Comparison of ENCODE assay signal across 12 cellular contexts in the genomic region with DNA sequence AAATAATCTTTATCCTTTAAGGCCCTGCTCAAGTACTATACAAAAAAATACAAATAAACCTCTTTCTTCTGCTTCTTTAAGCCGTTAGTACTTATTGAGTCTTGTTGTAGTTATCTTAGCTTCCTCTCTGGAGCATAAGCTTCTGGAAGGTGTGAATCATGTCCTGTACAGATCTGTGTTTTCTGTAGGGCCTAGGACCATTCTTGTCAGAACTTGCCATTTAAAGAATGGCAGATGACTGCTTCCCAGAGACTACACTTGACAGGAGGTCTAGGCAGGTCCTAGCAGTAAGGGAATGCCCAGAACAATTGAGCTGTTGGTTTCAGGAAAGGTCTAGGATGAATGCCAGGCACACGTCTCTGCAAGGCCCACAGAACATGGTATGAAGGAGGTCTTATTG. TPM values are rescaled to one million over a fixed set of nuclear protein-coding genes. Genes with fewer than 3 reads are reported as not detected.
DNase-seq lines count a peak whose midpoint lies in the region; ATAC-seq, FAIRE-seq and TF ChIP-seq lines count a peak whose summit lies in the region.
"Had no signal": no experiment of that assay in that cellular context is flagged by ENCODE, and none has a peak within 500 bp of the region (broad histone marks: within the 10 kb centered on the region; RNA-seq: fewer than 3 reads in every experiment).

No MANE protein-coding gene starts in this region.

- TF ChIP-seq CTCF in Calu3 (IDR thresholded peaks at IDR 0.05; ENCODE audit: unreplicated experiment) (no peak), GM10266 (IDR thresholded peaks at IDR 0.05; ENCODE audit: control insufficient read depth, insufficient read depth, low read depth, missing control alignments) (no peak)

- DNase-seq in Calu3 (no peak), memory B cell (ENCODE audit: low spot score in 2 of 2) (no peak), GM10266 (ENCODE audit: extremely low spot score) (no peak), SK-N-DZ (ENCODE audit: low spot score) (no peak), small intestine (no peak)
- no peak for DNase-seq in activated naive CD8-positive, alpha-beta T cell treated with anti-CD3 and anti-CD28 coated beads for 36 hours
- DNase-seq: effector CD4-positive, alpha-beta T cell; head of caudate nucleus; NCI-H1417; stimulated activated CD4-positive, alpha-beta T cell treated with anti-CD3 and anti-CD28 coated beads, Interleukin-2, amount 100 ng/mL, for 24 hours had no signal

- H3K4me3 Mint-ChIP-seq in Calu3 (ENCODE audit: low read depth, unreplicated experiment) (no peak overlapping the region), memory B cell (no peak overlapping the region)
- H3K4me3 Mint-ChIP-seq in activated naive CD8-positive, alpha-beta T cell treated with anti-CD3 and anti-CD28 coated beads for 36 hours: peak overlapping the region; percentile 26

- no peak overlapping the region for H3K4me3 ChIP-seq in small intestine (ENCODE audit: low read depth in 1 of 2, low read length in 2 of 2)

- H3K9me3 ChIP-seq in KOPT-K1 (ENCODE audit: insufficient read depth, low read length, poor library complexity, severe bottlenecking) (no peaks in the 10 kb centered on the region), small intestine (ENCODE audit: control insufficient read depth, low read depth) (no peaks in the 10 kb centered on the region)

- peaks cover 9 to 30% of the 10 kb centered on the region in 2 donors for H3K4me1 ChIP-seq in small intestine (ENCODE audit: control insufficient read depth in 2 of 2, insufficient read depth in 1 of 2, low read depth in 1 of 2, low read length in 1 of 2)

- H3K27me3 Mint-ChIP-seq in Calu3 (ENCODE audit: unreplicated experiment): no peaks in the 10 kb centered on the region
- no peaks in the 10 kb centered on the region for H3K27me3 Mint-ChIP-seq in activated naive CD8-positive, alpha-beta T cell treated with anti-CD3 and anti-CD28 coated beads for 36 hours
- no peaks in the 10 kb centered on the region for H3K27me3 Mint-ChIP-seq in memory B cell

- FAIRE-seq in small intestine (lab: Jason Lieb, UNC): no peak

- BruUV-seq in Calu3 (replicated peaks; lab: Mats Ljungman, UMichigan): no TSS peak

- H3K4me1 Mint-ChIP-seq in Calu3 (ENCODE audit: low read depth, unreplicated experiment) (peaks cover 92% of the 10 kb centered on the region), memory B cell (peaks cover 58% of the 10 kb centered on the region)
- peaks cover 85% of the 10 kb centered on the region for H3K4me1 Mint-ChIP-seq in activated naive CD8-positive, alpha-beta T cell treated with anti-CD3 and anti-CD28 coated beads for 36 hours

- H3K27ac Mint-ChIP-seq in Calu3 (ENCODE audit: unreplicated experiment): peak overlapping the region; percentile 21
- H3K27ac Mint-ChIP-seq in activated naive CD8-positive, alpha-beta T cell treated with anti-CD3 and anti-CD28 coated beads for 36 hours: peak overlapping the region; percentile 92
- peak overlapping the region; percentile 3 for H3K27ac Mint-ChIP-seq in memory B cell

- intact Hi-C loops in Calu3 (cut with micrococcal nuclease; ENCODE audit: unreplicated experiment): loop anchor here (10.0 kb wide), 1 partner anchor 475 kb away; no protein-coding TSS in a partner anchor

- H3K36me3 ChIP-seq in KOPT-K1 (ENCODE audit: insufficient read depth, low read length) (no peaks in the 10 kb centered on the region), small intestine (ENCODE audit: control insufficient read depth in 2 of 2, insufficient read depth in 2 of 2, low read length in 2 of 2) (no peaks in the 10 kb centered on the region)

- H3K27me3 ChIP-seq in small intestine (ENCODE audit: control insufficient read depth in 2 of 2, insufficient read depth in 2 of 2, low read length in 2 of 2): no peaks in the 10 kb centered on the region

- H3K27ac ChIP-seq in KOPT-K1 (ENCODE audit: low read depth, low read length, poor library complexity, severe bottlenecking): peak overlapping the region; percentile 50
- H3K27ac ChIP-seq in small intestine (ENCODE audit: low read depth in 1 of 2, low read length in 1 of 2): no peak overlapping the region
- H3K27ac ChIP-seq: parathyroid adenoma had no signal

- H3K9me3 Mint-ChIP-seq in Calu3 (ENCODE audit: low read depth, unreplicated experiment): no peaks in the 10 kb centered on the region
- H3K9me3 Mint-ChIP-seq in activated naive CD8-positive, alpha-beta T cell treated with anti-CD3 and anti-CD28 coated beads for 36 hours: peaks cover 8% of the 10 kb centered on the region
- H3K9me3 Mint-ChIP-seq in memory B cell: no peaks in the 10 kb centered on the region

- H3K36me3 Mint-ChIP-seq in Calu3 (ENCODE audit: insufficient read depth, unreplicated experiment): peaks cover 13% of the 10 kb centered on the region
- H3K36me3 Mint-ChIP-seq in activated naive CD8-positive, alpha-beta T cell treated with anti-CD3 and anti-CD28 coated beads for 36 hours: peaks cover 24% of the 10 kb centered on the region
- peaks cover 2% of the 10 kb centered on the region for H3K36me3 Mint-ChIP-seq in memory B cell

- WGBS in small intestine, 3 donors: 64 to 82% (median 73%) methylated on average over 2 of the region's 2 CpGs

- CTCF ChIA-PET in Calu3 (lab: Charles Lee): no interaction called here

- no peak for ATAC-seq in memory B cell (ENCODE audit: low read depth)

RNA-seq across cellular contexts. Expression of a gene that starts 12.9 kb away (rescaled TPM):
- 136 and 145 TPM in 2 replicates for total RNA-seq in Calu3 (2022)
- 10 to 100 TPM; 56.1 to 57.4 TPM for total RNA-seq in activated naive CD8-positive, alpha-beta T cell treated with anti-CD3 and anti-CD28 coated beads for 36 hours
- polyA plus RNA-seq in SK-N-DZ (2014; cell fraction: cytosol; rRNA removed): 39.8 and 45.4 TPM in 2 replicates
- polyA plus RNA-seq in SK-N-DZ (2014; cell fraction: nucleus; rRNA removed): 32.5 and 37.3 TPM in 2 replicates
- polyA plus RNA-seq in small intestine: 10 to 100 TPM; 14.9 to 29.1 (median 25.4) TPM

Comparison
In these comparisons a context has a peak if more than half of its experiments do, and no peak if none do; other contexts are left out.
1. H3K27ac Mint-ChIP-seq: peak in every context shown above with its lines; median percentile 92 in activated naive CD8-positive, alpha-beta T cell treated with anti-CD3 and anti-CD28 coated beads for 36 hours; 21 in Calu3; 3 in memory B cell.